26 cellular contexts compared by ENCODE assay signal in genomic region chr13:66775196-66775595, GRCh38.
"Had no signal": no experiment of that assay in that cellular context is flagged by ENCODE, and none has a peak within 500 bp of the region (broad histone marks: within the 10 kb centered on the region; RNA-seq: fewer than 3 reads in every experiment).

No MANE protein-coding gene starts in this region.

- DNase-seq: dermis blood vessel endothelial cell; dorsolateral prefrontal cortex; effector CD4-positive, alpha-beta T cell; effector memory CD4-positive, alpha-beta T cell; foreskin keratinocyte; heart left ventricle; hypothalamus; immature natural killer cell; islet precursor cell; kidney; kidney glomerular epithelial cell; left colon; left lung; left ventricle myocardium superior; lower lobe of right lung; mesenchymal stem cell; mucosa of descending colon; naive B cell; naive thymus-derived CD8-positive, alpha-beta T cell had no signal

- FAIRE-seq: endothelial cell of umbilical vein, frontal cortex, kidney had no signal

- H3K4me3 Mint-ChIP-seq: immature natural killer cell; mesothelial cell of epicardium; naive B cell; naive thymus-derived CD8-positive, alpha-beta T cell had no signal

- H2AFZ ChIP-seq: hepatocyte had no signal

- H3K9me3 ChIP-seq: esophagus muscularis mucosa, gastroesophageal sphincter, heart left ventricle, left lung, lower lobe of right lung, mucosa of descending colon had no signal

- H3K4me2 ChIP-seq: hepatocyte had no signal

- H3K79me2 ChIP-seq: hepatocyte had no signal

- ATAC-seq: foreskin keratinocyte; gastroesophageal sphincter; heart left ventricle; left colon; left lung; left ventricle myocardium superior; lower lobe of right lung; mucosa of descending colon; naive thymus-derived CD8-positive, alpha-beta T cell had no signal

- H3K36me3 ChIP-seq: esophagus muscularis mucosa, gastroesophageal sphincter, heart left ventricle, left lung, lower lobe of right lung had no signal

- H3K27ac ChIP-seq: coronary artery, dorsolateral prefrontal cortex, esophagus muscularis mucosa, foreskin keratinocyte, gastroesophageal sphincter, heart left ventricle, hepatocyte, left lung, lower lobe of right lung had no signal

- H3K27me3 ChIP-seq: dorsolateral prefrontal cortex, esophagus muscularis mucosa, foreskin keratinocyte, gastroesophageal sphincter, heart left ventricle, hepatocyte, left lung had no signal

- H3K27me3 Mint-ChIP-seq: naive B cell; naive thymus-derived CD8-positive, alpha-beta T cell had no signal

- H3K4me1 ChIP-seq: esophagus muscularis mucosa, foreskin keratinocyte, gastroesophageal sphincter, heart left ventricle, left lung, lower lobe of right lung had no signal

- H3K36me3 Mint-ChIP-seq: immature natural killer cell; naive thymus-derived CD8-positive, alpha-beta T cell had no signal

- H3K4me3 ChIP-seq: coronary artery, dorsolateral prefrontal cortex, esophagus muscularis mucosa, gastroesophageal sphincter, heart left ventricle, hepatocyte, left lung, lower lobe of right lung, mucosa of descending colon had no signal

- H3K27ac Mint-ChIP-seq: immature natural killer cell; mesothelial cell of epicardium; naive thymus-derived CD8-positive, alpha-beta T cell had no signal

- H3K4me1 Mint-ChIP-seq: immature natural killer cell; mesothelial cell of epicardium; naive thymus-derived CD8-positive, alpha-beta T cell had no signal
